Comparison of ENCODE assay signal across 10 cellular contexts in genomic region chr12:57235012-57235727, GRCh38. TPM values are rescaled to one million over a fixed set of nuclear protein-coding genes. Genes with fewer than 3 reads are reported as not detected.
DNase-seq lines count a peak whose midpoint lies in the region; ATAC-seq, FAIRE-seq and TF ChIP-seq lines count a peak whose summit lies in the region.
"Had no signal": no experiment of that assay in that cellular context is flagged by ENCODE, and none has a peak within 500 bp of the region (broad histone marks: within the 10 kb centered on the region; RNA-seq: fewer than 3 reads in every experiment).

No MANE protein-coding gene starts in this region.

- H3K9me3 ChIP-seq in astrocyte (ENCODE audit: insufficient read depth, low read depth, low read length) (no peaks in the 10 kb centered on the region), kidney (ENCODE audit: control insufficient read depth in 1 of 2, low read length in 2 of 2) (no peaks in the 10 kb centered on the region), upper lobe of left lung (no peaks in the 10 kb centered on the region)

- H3K4me1 ChIP-seq in astrocyte (ENCODE audit: insufficient read depth, low read length) (peaks cover 33% of the 10 kb centered on the region), kidney (ENCODE audit: control insufficient read depth in 1 of 2, insufficient read depth in 1 of 2, low read depth in 1 of 2, low read length in 2 of 2) (peaks cover 4 to 22% of the 10 kb centered on the region in 2 donors), upper lobe of left lung (peaks cover 32 to 45% (median 40%) of the 10 kb centered on the region in 4 donors)

- H3K27ac ChIP-seq in astrocyte (ENCODE audit: low read depth, low read length), result no peak overlapping the region
- H3K27ac ChIP-seq in kidney (ENCODE audit: low read depth in 2 of 2, low read length in 2 of 2), result peak overlapping the region; percentile 4 to 5
- peak overlapping the region; percentile 17 to 67 (median 48) for H3K27ac ChIP-seq in upper lobe of left lung

- H3K4me3 ChIP-seq in astrocyte (ENCODE audit: insufficient read depth, low read depth, low read length), result no peak overlapping the region
- no peak overlapping the region for H3K4me3 ChIP-seq in kidney (ENCODE audit: low read length in 2 of 2)
- H3K4me3 ChIP-seq in upper lobe of left lung, result peak overlapping the region in 2 of 4 donors; percentile 16 to 28

- H3K9ac ChIP-seq in astrocyte (ENCODE audit: low read length) (no peak overlapping the region), kidney (ENCODE audit: low read length in 2 of 2) (no peak overlapping the region)

- peaks cover 31% of the 10 kb centered on the region for H3K79me2 ChIP-seq in astrocyte (ENCODE audit: insufficient read depth, low read length)

- H3K27me3 ChIP-seq in astrocyte (ENCODE audit: insufficient read depth, low read length) (peaks cover 11% of the 10 kb centered on the region), upper lobe of left lung (peaks cover 0 to 21% (median 18%) of the 10 kb centered on the region in 4 donors)

- H3K4me2 ChIP-seq in astrocyte (ENCODE audit: low read length), result peak overlapping the region; percentile 43

- no peak overlapping the region for H3K4me3 Mint-ChIP-seq in astrocyte (ENCODE audit: unreplicated experiment)
- H3K4me3 Mint-ChIP-seq: activated naive CD4-positive, alpha-beta T cell treated with anti-CD3 and anti-CD28 coated beads, Interleukin-2, amount 10 ng/mL, durations not matched to agents 7 days and 5 days had no signal

- H3K4me1 Mint-ChIP-seq in astrocyte (ENCODE audit: low read depth, unreplicated experiment), result peaks cover 47% of the 10 kb centered on the region

- H2AFZ ChIP-seq in astrocyte (ENCODE audit: low read depth, low read length), result no peak overlapping the region

- peaks cover 6% of the 10 kb centered on the region for H3K27me3 Mint-ChIP-seq in astrocyte (ENCODE audit: low read depth, unreplicated experiment)

- H3K36me3 ChIP-seq in astrocyte (ENCODE audit: insufficient read depth, low read length), result peaks cover 23% of the 10 kb centered on the region
- H3K36me3 ChIP-seq in kidney (ENCODE audit: control insufficient read depth in 1 of 2, insufficient read depth in 2 of 2, low read length in 2 of 2), result peaks cover 11 to 26% of the 10 kb centered on the region in 2 donors
- H3K36me3 ChIP-seq in upper lobe of left lung, result peaks cover 0 to 40% (median 36%) of the 10 kb centered on the region in 4 donors

- no peak for TF ChIP-seq CTCF in astrocyte (IDR thresholded peaks at IDR 0.05; ENCODE audit: insufficient read depth, low read depth, low read length)
- TF ChIP-seq CTCF in kidney (IDR thresholded peaks at IDR 0.05; ENCODE audit: borderline replicate concordance, extremely low read depth, insufficient read depth), result no peak
- no peak for TF ChIP-seq CTCF in upper lobe of left lung (IDR thresholded peaks at IDR 0.05)
- TF ChIP-seq CTCF in GM10266 (IDR thresholded peaks at IDR 0.05; ENCODE audit: control insufficient read depth, insufficient read depth, low read depth, missing control alignments), result no peak

- no peak for DNase-seq in activated CD4-positive, CD25-positive, alpha-beta regulatory T cell (lab: John Stamatoyannopoulos, UW)
- no peak for DNase-seq in astrocyte (ENCODE audit: low read depth)
- peak; percentile 90 for DNase-seq in kidney
- peak in 1 of 2 donors; percentile 79 for DNase-seq in upper lobe of left lung
- DNase-seq in GM10266 (ENCODE audit: extremely low spot score), result no peak
- DNase-seq in SW480 (ENCODE audit: low spot score), result no peak
- DNase-seq in NCI-H345 treated with DMSO at 0.1 percent for 48 hours (lab: John Stamatoyannopoulos, UW; ENCODE audit: unreplicated experiment), result no peak
- DNase-seq: activated naive CD4-positive, alpha-beta T cell treated with anti-CD3 and anti-CD28 coated beads, Interleukin-2, amount 10 ng/mL, durations not matched to agents 7 days and 5 days; AML-193 had no signal

- no peak for FAIRE-seq in astrocyte (lab: Jason Lieb, UNC)
- FAIRE-seq in kidney (lab: Jason Lieb, UNC), result no peak

- intact Hi-C loops in kidney (cut with DNase I), result no loop called here

- peaks cover 67% of the 10 kb centered on the region for H4K20me1 ChIP-seq in astrocyte (ENCODE audit: insufficient read depth, low read length)

- no peaks in the 10 kb centered on the region for H3K9me3 Mint-ChIP-seq in astrocyte (ENCODE audit: unreplicated experiment)
- H3K9me3 Mint-ChIP-seq: activated naive CD4-positive, alpha-beta T cell treated with anti-CD3 and anti-CD28 coated beads, Interleukin-2, amount 10 ng/mL, durations not matched to agents 7 days and 5 days had no signal

- peak; percentile 7 to 11 for ATAC-seq in activated CD4-positive, CD25-positive, alpha-beta regulatory T cell treated with anti-CD3 and anti-CD28 coated beads, Interleukin-2, amount 50 U/mL, for 24 hours
- ATAC-seq in upper lobe of left lung (ENCODE audit: low FRiP score in 2 of 2), result no peak

- peak in 1 of 4 donors; percentile 12 for TF ChIP-seq EP300 in upper lobe of left lung (IDR thresholded peaks at IDR 0.05)

- WGBS in upper lobe of left lung, 2 donors, result 72 to 87% methylated on average over 12 to 25 of the region's 26 CpGs

- no peak for TF ChIP-seq POLR2A in upper lobe of left lung (IDR thresholded peaks at IDR 0.05)

- peak overlapping the region; percentile 34 for H3K27ac Mint-ChIP-seq in astrocyte (ENCODE audit: unreplicated experiment)
- H3K27ac Mint-ChIP-seq: activated naive CD4-positive, alpha-beta T cell treated with anti-CD3 and anti-CD28 coated beads, Interleukin-2, amount 10 ng/mL, durations not matched to agents 7 days and 5 days had no signal

- peaks cover 38% of the 10 kb centered on the region for H3K36me3 Mint-ChIP-seq in astrocyte (ENCODE audit: low read depth, unreplicated experiment)

RNA-seq across cellular contexts. Expression of gene SHMT2, which starts 5.7 kb away (rescaled TPM):
- total RNA-seq in astrocyte (197 and 217 TPM in 2 replicates), kidney (70.1 TPM), upper lobe of left lung (10 to 100 TPM; 37.9 to 92.0 (median 52.0) TPM)
- polyA plus RNA-seq in kidney (ENCODE audit: insufficient read depth, low read depth, low replicate concordance), result 49.3 TPM

RNA-seq across cellular contexts. Expression of gene STAC3, which starts 15.8 kb away (rescaled TPM):
- total RNA-seq in astrocyte (0.75 and 0.82 TPM in 2 replicates), kidney (3.1 TPM), upper lobe of left lung (10 to 100 TPM in 1 of 6 donors, 1 to 10 TPM in 5; 4.3 to 10.5 (median 5.6) TPM)
- polyA plus RNA-seq in kidney (ENCODE audit: insufficient read depth, low read depth, low replicate concordance), result 1.5 TPM

RNA-seq across cellular contexts. Expression of gene NXPH4, which starts 18.6 kb away (rescaled TPM):
- total RNA-seq in astrocyte (14.5 and 22.3 TPM in 2 replicates), kidney (0.16 TPM), upper lobe of left lung (under 1 TPM in 3 of 6 donors, not detected in 3; 0.20 to 0.94 (median 0.22) TPM)
- 0.71 TPM for polyA plus RNA-seq in kidney (ENCODE audit: insufficient read depth, low read depth, low replicate concordance)

Comparison
In these comparisons a context has a peak if more than half of its experiments do, and no peak if none do; other contexts are left out.
1. ATAC-seq: peak in activated CD4-positive, CD25-positive, alpha-beta regulatory T cell treated with anti-CD3 and anti-CD28 coated beads, Interleukin-2, amount 50 U/mL, for 24 hours (2 of 2); none in upper lobe of left lung (0 of 2).